In genomic region chr20:59044796-59045195, GRCh38 we compare ENCODE assay signal across 16 cellular contexts. TPM values are rescaled to one million over a fixed set of nuclear protein-coding genes. Genes with fewer than 3 reads are reported as not detected.
DNase-seq lines count a peak whose midpoint lies in the region; ATAC-seq and TF ChIP-seq lines count a peak whose summit lies in the region.
"Had no signal": no experiment of that assay in that cellular context is flagged by ENCODE, and none has a peak within 500 bp of the region (broad histone marks: within the 10 kb centered on the region; RNA-seq: fewer than 3 reads in every experiment).

No MANE protein-coding gene starts in this region.

- H3K9me3 Mint-ChIP-seq in CD4-positive, alpha-beta T cell: no peaks in the 10 kb centered on the region
- no peaks in the 10 kb centered on the region for H3K9me3 Mint-ChIP-seq in effector memory CD8-positive, alpha-beta T cell
- no peaks in the 10 kb centered on the region for H3K9me3 Mint-ChIP-seq in T-helper 2 cell treated with Interferon-gamma antibody and Interleukin-4, amounts not matched to agents 5 μg/mL and 100 μg/mL, for 36 hours
- H3K9me3 Mint-ChIP-seq: IgD-negative memory B cell had no signal

- no peak overlapping the region for H3K27ac ChIP-seq in CD4-positive, alpha-beta T cell (ENCODE audit: low read depth, low read length)
- peak overlapping the region; percentile 18 for H3K27ac ChIP-seq in neural cell (ENCODE audit: low read length)
- H3K27ac ChIP-seq in effector memory CD4-positive, alpha-beta T cell (ENCODE audit: insufficient read depth, low read length, poor library complexity, severe bottlenecking): no peak overlapping the region
- H3K27ac ChIP-seq: BLaER1 treated with 17β-estradiol and CSF1 and Interleukin-3, amounts not matched to agents 10 nM and 100 nM had no signal

- no peak overlapping the region for H3K4me3 ChIP-seq in neural cell (ENCODE audit: low read length)
- no peak overlapping the region for H3K4me3 ChIP-seq in effector memory CD4-positive, alpha-beta T cell (ENCODE audit: insufficient read depth, low read depth, low read length, poor library complexity, severe bottlenecking)
- H3K4me3 ChIP-seq: BLaER1 treated with 17β-estradiol and CSF1 and Interleukin-3, amounts not matched to agents 10 nM and 100 nM had no signal

- H3K27me3 ChIP-seq in CD4-positive, alpha-beta T cell (ENCODE audit: control insufficient read depth, insufficient read depth, low read length): no peaks in the 10 kb centered on the region
- H3K27me3 ChIP-seq in neural cell (ENCODE audit: insufficient read depth, low read depth, low read length): no peaks in the 10 kb centered on the region
- H3K27me3 ChIP-seq in effector memory CD4-positive, alpha-beta T cell (replicated peaks; ENCODE audit: control insufficient read depth, insufficient read depth, low read length, poor library complexity, severe bottlenecking): no peaks in the 10 kb centered on the region
- H3K27me3 ChIP-seq: BLaER1 treated with 17β-estradiol and CSF1 and Interleukin-3, amounts not matched to agents 10 nM and 100 nM had no signal

- peaks cover 24% of the 10 kb centered on the region for H3K4me1 ChIP-seq in effector memory CD4-positive, alpha-beta T cell (ENCODE audit: control insufficient read depth, insufficient read depth, low read length, poor library complexity, severe bottlenecking)

- H3F3A ChIP-seq in neural cell (ENCODE audit: insufficient read depth, low read length, poor library complexity, severe bottlenecking): no peaks in the 10 kb centered on the region

- DNase-seq in CD4-positive, alpha-beta T cell: no peak
- DNase-seq in LoVo (ENCODE audit: low spot score) (peak; percentile 67), posterior vena cava (ENCODE audit: low spot score) (no peak)
- DNase-seq in effector memory CD8-positive, alpha-beta T cell: no peak
- no peak for DNase-seq in T-helper 2 cell treated with Interferon-gamma antibody and Interleukin-4, amounts not matched to agents 5 μg/mL and 100 μg/mL, for 36 hours (ENCODE audit: low spot score)
- DNase-seq in effector memory CD4-positive, alpha-beta T cell: no peak
- DNase-seq: HCEC 1CT; Kasumi-1; NCI-H1105; NCI-H1694 treated with DMSO at 0.1 percent for 48 hours; NCI-H446; NK-92 treated with Interleukin-12 subunit alpha and Interleukin-12 subunit beta, amount 100 ng/mL, for 24 hours had no signal

- H3K4me1 Mint-ChIP-seq in CD4-positive, alpha-beta T cell (ENCODE audit: low read depth): peaks cover 38% of the 10 kb centered on the region
- peaks cover 26 to 30% of the 10 kb centered on the region in 2 donors for H3K4me1 Mint-ChIP-seq in effector memory CD8-positive, alpha-beta T cell (ENCODE audit: low read depth in 2 of 2)
- H3K4me1 Mint-ChIP-seq in T-helper 2 cell treated with Interferon-gamma antibody and Interleukin-4, amounts not matched to agents 5 μg/mL and 100 μg/mL, for 36 hours (ENCODE audit: low read depth): peaks cover 33% of the 10 kb centered on the region

- H3K9ac ChIP-seq in neural cell (ENCODE audit: low read length): no peak overlapping the region
- H3K9ac ChIP-seq: BLaER1 treated with 17β-estradiol and CSF1 and Interleukin-3, amounts not matched to agents 10 nM and 100 nM had no signal

- H3K79me2 ChIP-seq in neural cell (replicated peaks; ENCODE audit: insufficient read depth, low read length): no peaks in the 10 kb centered on the region

- CTCF ChIA-PET in CD4-positive, alpha-beta T cell (lab: Charles Lee): no interaction called here

- no peak overlapping the region for H3K4me3 Mint-ChIP-seq in CD4-positive, alpha-beta T cell
- H3K4me3 Mint-ChIP-seq in effector memory CD8-positive, alpha-beta T cell: no peak overlapping the region
- H3K4me3 Mint-ChIP-seq in T-helper 2 cell treated with Interferon-gamma antibody and Interleukin-4, amounts not matched to agents 5 μg/mL and 100 μg/mL, for 36 hours: no peak overlapping the region

- no peaks in the 10 kb centered on the region for H3K9me3 ChIP-seq in CD4-positive, alpha-beta T cell (ENCODE audit: control insufficient read depth, low read length)
- H3K9me3 ChIP-seq in neural cell (ENCODE audit: low read length): no peaks in the 10 kb centered on the region
- H3K9me3 ChIP-seq in effector memory CD4-positive, alpha-beta T cell (ENCODE audit: control insufficient read depth, low read length): no peaks in the 10 kb centered on the region

- H3K27ac Mint-ChIP-seq in CD4-positive, alpha-beta T cell: peak overlapping the region; percentile 91
- peak overlapping the region; percentile 93 to 96 for H3K27ac Mint-ChIP-seq in effector memory CD8-positive, alpha-beta T cell
- H3K27ac Mint-ChIP-seq in T-helper 2 cell treated with Interferon-gamma antibody and Interleukin-4, amounts not matched to agents 5 μg/mL and 100 μg/mL, for 36 hours: no peak overlapping the region

- H2AFZ ChIP-seq in neural cell (ENCODE audit: low read depth, low read length): no peak overlapping the region

- TF ChIP-seq CTCF in CD4-positive, alpha-beta T cell (IDR thresholded peaks at IDR 0.05): no peak
- no peak for TF ChIP-seq CTCF in neural cell (IDR thresholded peaks at IDR 0.05; ENCODE audit: poor library complexity, severe bottlenecking)

- intact Hi-C loops in CD4-positive, alpha-beta T cell (cut with DNase I, micrococcal nuclease): loop anchor here (5.0 to 10.0 kb wide), 4 partner anchors 38 to 740 kb away; partner anchors contain the start of genes STX16 (in 2 of the 2) and RAB22A (in 1 of the 2)
- intact Hi-C loops in posterior vena cava (cut with DNase I): no loop called here

- H3K9me2 ChIP-seq in neural cell (ENCODE audit: insufficient read depth, low read length): no peaks in the 10 kb centered on the region

- TF ChIP-seq RAD21 in neural cell (conservative IDR thresholded peaks at IDR 0.05): no peak

- no peaks in the 10 kb centered on the region for H4K20me1 ChIP-seq in neural cell (ENCODE audit: insufficient read depth)

- H3K4me2 ChIP-seq in neural cell (ENCODE audit: low read length): no peak overlapping the region

- H3K27me3 Mint-ChIP-seq in CD4-positive, alpha-beta T cell: peaks cover 5% of the 10 kb centered on the region
- H3K27me3 Mint-ChIP-seq in effector memory CD8-positive, alpha-beta T cell: peaks cover 14 to 18% of the 10 kb centered on the region in 2 donors
- no peaks in the 10 kb centered on the region for H3K27me3 Mint-ChIP-seq in T-helper 2 cell treated with Interferon-gamma antibody and Interleukin-4, amounts not matched to agents 5 μg/mL and 100 μg/mL, for 36 hours (ENCODE audit: low read depth)

- peaks cover 19% of the 10 kb centered on the region for H3K36me3 Mint-ChIP-seq in CD4-positive, alpha-beta T cell (ENCODE audit: low read depth)
- H3K36me3 Mint-ChIP-seq in effector memory CD8-positive, alpha-beta T cell (ENCODE audit: insufficient read depth): peaks cover 28% of the 10 kb centered on the region
- peaks cover 15% of the 10 kb centered on the region for H3K36me3 Mint-ChIP-seq in T-helper 2 cell treated with Interferon-gamma antibody and Interleukin-4, amounts not matched to agents 5 μg/mL and 100 μg/mL, for 36 hours (ENCODE audit: low read depth)
- H3K36me3 Mint-ChIP-seq: IgD-negative memory B cell had no signal

- POLR2A ChIA-PET in CD4-positive, alpha-beta T cell (lab: Charles Lee): interaction anchor here (1.7 kb wide), 1 partner anchor 13 kb away, joined by 5 read pairs; the partner anchor contains the start of gene ATP5F1E

- ATAC-seq in CD4-positive, alpha-beta T cell (ENCODE audit: poor library complexity): no peak
- ATAC-seq in effector memory CD8-positive, alpha-beta T cell (replicated peaks): no peak
- no peak for ATAC-seq in GM21619 (IDR thresholded peaks at IDR 0.05; ENCODE audit: unreplicated experiment)

- no peak for TF ChIP-seq EP300 in neural cell (conservative IDR thresholded peaks at IDR 0.05; ENCODE audit: poor library complexity, severe bottlenecking)

- no peaks in the 10 kb centered on the region for H3K36me3 ChIP-seq in neural cell (ENCODE audit: insufficient read depth, low read length)
- no peaks in the 10 kb centered on the region for H3K36me3 ChIP-seq in effector memory CD4-positive, alpha-beta T cell (ENCODE audit: control insufficient read depth, insufficient read depth, low read length)

TF ChIP-seq in neural cell, 6 proteins besides CTCF, POLR2A, EP300 and RAD21:
- TF ChIP-seq SMC3 (conservative IDR thresholded peaks at IDR 0.05; ENCODE audit: poor library complexity) (no peak), MXI1 (conservative IDR thresholded peaks at IDR 0.05; ENCODE audit: poor library complexity, severe bottlenecking) (no peak)

RNA-seq across cellular contexts. Expression of gene PRELID3B, which starts 2.2 kb away (rescaled TPM):
- 10 to 100 TPM; 55.8 to 59.1 TPM for total RNA-seq in CD4-positive, alpha-beta T cell
- polyA plus RNA-seq in neural cell: 38.5 and 50.5 TPM in 2 replicates
- 36.1 and 38.5 TPM in 2 replicates for polyA minus RNA-seq in neural cell
- 10 to 100 TPM; 24.1 to 34.1 TPM for total RNA-seq in posterior vena cava

RNA-seq across cellular contexts. Expression of gene ATP5F1E, which starts 12.7 kb away (rescaled TPM):
- total RNA-seq in CD4-positive, alpha-beta T cell: 10 to 100 TPM; 51.1 to 53.1 TPM
- polyA plus RNA-seq in neural cell: 133 and 136 TPM in 2 replicates
- 37.3 and 44.1 TPM in 2 replicates for polyA minus RNA-seq in neural cell
- 10 to 100 TPM; 58.3 to 74.7 TPM for total RNA-seq in posterior vena cava

RNA-seq across cellular contexts. Expression of gene TUBB1, which starts 25.6 kb away (rescaled TPM):
- under 1 TPM; 0.11 to 0.17 TPM for total RNA-seq in CD4-positive, alpha-beta T cell
- not detected in 2 replicates for polyA plus RNA-seq in neural cell
- not detected in 2 replicates for polyA minus RNA-seq in neural cell
- total RNA-seq in posterior vena cava: under 1 TPM; 0.43 to 0.74 TPM

RNA-seq across cellular contexts. Expression of gene CTSZ, which starts 37.7 kb away (rescaled TPM):
- total RNA-seq in CD4-positive, alpha-beta T cell: 10 to 100 TPM; 14.7 to 17.7 TPM
- polyA plus RNA-seq in neural cell: 0.31 and 0.78 TPM in 2 replicates
- not detected in 2 replicates for polyA minus RNA-seq in neural cell
- 100 to 1,000 TPM; 107 to 164 TPM for total RNA-seq in posterior vena cava

Comparison
In these comparisons a context has a peak if more than half of its experiments do, and no peak if none do; other contexts are left out.
1. intact Hi-C loops: an anchor here in CD4-positive, alpha-beta T cell (5.0 to 10.0 kb wide); none called in posterior vena cava.